ENCODE assay signal across 1 cellular context in genomic region chr4:1346781-1347409, GRCh38.
TF ChIP-seq lines count a peak whose summit lies in the region.

TSS of gene UVSSA (plus strand) at chr4:1347208. CDS start at chr4:1348092, 884 bp downstream.

TF ChIP-seq in HepG2, 621 proteins besides CTCF, POLR2A, EP300 and RAD21 (continued from another document and continues in another):
- TF ChIP-seq HINFP (CRISPR knock-in tag; IDR thresholded peaks at IDR 0.05; ENCODE audit: low read depth) (no peak), ZBTB21 (CRISPR knock-in tag; IDR thresholded peaks at IDR 0.05) (no peak), HNRNPH1 (optimal IDR thresholded peaks at IDR 0.05; ENCODE audit: low read depth, low read length) (no peak), ZNF891 (CRISPR knock-in tag; IDR thresholded peaks at IDR 0.05) (no peak), SIX4 (CRISPR knock-in tag; IDR thresholded peaks at IDR 0.05) (no peak), ZSCAN20 (CRISPR knock-in tag; IDR thresholded peaks at IDR 0.05; ENCODE audit: borderline replicate concordance) (no peak), MAX (IDR thresholded peaks at IDR 0.05) (peak; percentile 87), GTF2F1 (IDR thresholded peaks at IDR 0.05; ENCODE audit: low read length) (no peak), TSC22D2 (CRISPR knock-in tag; IDR thresholded peaks at IDR 0.05; ENCODE audit: borderline replicate concordance) (no peak), ZSCAN30 (CRISPR knock-in tag; IDR thresholded peaks at IDR 0.05) (no peak), ARID3A (IDR thresholded peaks at IDR 0.05; ENCODE audit: low read depth, low read length) (no peak), ETS1 (CRISPR knock-in tag; IDR thresholded peaks at IDR 0.05) (no peak), ISX (CRISPR knock-in tag; conservative IDR thresholded peaks at IDR 0.05) (no peak), NFE2 (CRISPR knock-in tag; IDR thresholded peaks at IDR 0.05) (no peak), HOXA5 (CRISPR knock-in tag; IDR thresholded peaks at IDR 0.05) (peak; percentile 82; the same call in 1 of the 2 replicates), ZNF18 (CRISPR knock-in tag; IDR thresholded peaks at IDR 0.05; ENCODE audit: insufficient replicate concordance) (no peak), ZNF737 (CRISPR knock-in tag; IDR thresholded peaks at IDR 0.05; ENCODE audit: borderline replicate concordance) (no peak), ZNF777 (CRISPR knock-in tag; IDR thresholded peaks at IDR 0.05) (no peak), NCOA1 (CRISPR knock-in tag; IDR thresholded peaks at IDR 0.05) (no peak), ZBTB42 (CRISPR knock-in tag; IDR thresholded peaks at IDR 0.05) (no peak), ZNF124 (CRISPR knock-in tag; IDR thresholded peaks at IDR 0.05) (no peak), ZXDC (CRISPR knock-in tag; IDR thresholded peaks at IDR 0.05) (no peak), ZNF766 (CRISPR knock-in tag; IDR thresholded peaks at IDR 0.05; ENCODE audit: borderline replicate concordance) (no peak), MZF1 (CRISPR knock-in tag; IDR thresholded peaks at IDR 0.05; ENCODE audit: borderline replicate concordance) (no peak), ZNF337 (CRISPR knock-in tag; IDR thresholded peaks at IDR 0.05; ENCODE audit: borderline replicate concordance, low read depth) (no peak), RBFOX2 (IDR thresholded peaks at IDR 0.05; ENCODE audit: low read depth, low read length) (peak; percentile 88), ZNF772 (CRISPR knock-in tag; IDR thresholded peaks at IDR 0.05) (peak; percentile 62; the same call in 1 of the 2 replicates), ZNF263 (CRISPR knock-in tag; IDR thresholded peaks at IDR 0.05) (no peak), MTF2 (CRISPR knock-in tag; IDR thresholded peaks at IDR 0.05; ENCODE audit: borderline replicate concordance) (no peak), NCOA2 (CRISPR knock-in tag; IDR thresholded peaks at IDR 0.05) (no peak), ZNF33B (CRISPR knock-in tag; IDR thresholded peaks at IDR 0.05) (no peak), SNRNP70 (IDR thresholded peaks at IDR 0.05; ENCODE audit: low read depth, low read length) (no peak), ZNF75D (CRISPR knock-in tag; IDR thresholded peaks at IDR 0.05; ENCODE audit: borderline replicate concordance) (no peak), ZUFSP (CRISPR knock-in tag; IDR thresholded peaks at IDR 0.05; ENCODE audit: borderline replicate concordance) (no peak), REST (IDR thresholded peaks at IDR 0.05; ENCODE audit: borderline replicate concordance in 1 of 2, low read depth in 1 of 2, low read length in 2 of 2) (no peak), TIGD3 (CRISPR knock-in tag; IDR thresholded peaks at IDR 0.05; ENCODE audit: borderline replicate concordance) (no peak), CHD4 (IDR thresholded peaks at IDR 0.05; ENCODE audit: borderline replicate concordance, low read length) (no peak), ZNF7 (CRISPR knock-in tag; IDR thresholded peaks at IDR 0.05) (no peak), ZNF30 (CRISPR knock-in tag; IDR thresholded peaks at IDR 0.05) (no peak), ZNF776 (CRISPR knock-in tag; IDR thresholded peaks at IDR 0.05) (peak; percentile 19; the same call in 1 of the 2 replicates), ZNF574 (CRISPR knock-in tag; IDR thresholded peaks at IDR 0.05) (peak; percentile 45), SUZ12 (IDR thresholded peaks at IDR 0.05; ENCODE audit: low read depth, low read length) (no peak), JUN (CRISPR knock-in tag; IDR thresholded peaks at IDR 0.05) (0 out of 2 replicates have a peak, but pooled peaks have one; percentile 9), HDAC6 (IDR thresholded peaks at IDR 0.05; ENCODE audit: low read depth, low read length) (no peak), ZNF10 (CRISPR knock-in tag; IDR thresholded peaks at IDR 0.05; ENCODE audit: borderline replicate concordance, low read depth) (no peak), ESRRA (CRISPR knock-in tag; IDR thresholded peaks at IDR 0.05; ENCODE audit: low read depth) (no peak; the same call in 1 of the 2 replicates)
